Comparison of ENCODE assay signal across 1 cellular context in genomic region chr2:54570925-54571694, GRCh38.
TF ChIP-seq lines count a peak whose summit lies in the region.

No MANE protein-coding gene starts in this region.

TF ChIP-seq in HepG2, 621 proteins besides CTCF, POLR2A, EP300 and RAD21 (continued from another document and continues in another):
- TF ChIP-seq ZNF142 (CRISPR knock-in tag; IDR thresholded peaks at IDR 0.05) = no peak
- TF ChIP-seq KDM5A (IDR thresholded peaks at IDR 0.05; ENCODE audit: borderline replicate concordance, low read length) = 0 out of 2 replicates have a peak, but pooled peaks have one; percentile 12
- TF ChIP-seq IKZF5 (CRISPR knock-in tag; IDR thresholded peaks at IDR 0.05) = 0 out of 2 replicates have a peak, but pooled peaks have one; percentile 37
- no peak for TF ChIP-seq SIN3B (IDR thresholded peaks at IDR 0.05; ENCODE audit: low read length)
- TF ChIP-seq NFRKB (IDR thresholded peaks at IDR 0.05) = no peak
- no peak for TF ChIP-seq CHCHD3 (CRISPR knock-in tag; IDR thresholded peaks at IDR 0.05)
- no peak for TF ChIP-seq SOX13 (IDR thresholded peaks at IDR 0.05)
- TF ChIP-seq SOX13 (CRISPR knock-in tag; conservative IDR thresholded peaks at IDR 0.05 in 1 of 2, IDR thresholded peaks at IDR 0.05 in 1 of 2) = peak in 1 of 2 experiments; percentile 52; a peak in 1 of 4 replicates
- TF ChIP-seq, protein P1, sequence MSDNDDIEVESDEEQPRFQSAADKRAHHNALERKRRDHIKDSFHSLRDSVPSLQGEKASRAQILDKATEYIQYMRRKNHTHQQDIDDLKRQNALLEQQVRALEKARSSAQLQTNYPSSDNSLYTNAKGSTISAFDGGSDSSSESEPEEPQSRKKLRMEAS (IDR thresholded peaks at IDR 0.05) = 0 out of 2 replicates have a peak, but pooled peaks have one; percentile 4
- no peak for TF ChIP-seq JDP2 (CRISPR knock-in tag; IDR thresholded peaks at IDR 0.05; ENCODE audit: borderline replicate concordance)
- TF ChIP-seq, protein P2, sequence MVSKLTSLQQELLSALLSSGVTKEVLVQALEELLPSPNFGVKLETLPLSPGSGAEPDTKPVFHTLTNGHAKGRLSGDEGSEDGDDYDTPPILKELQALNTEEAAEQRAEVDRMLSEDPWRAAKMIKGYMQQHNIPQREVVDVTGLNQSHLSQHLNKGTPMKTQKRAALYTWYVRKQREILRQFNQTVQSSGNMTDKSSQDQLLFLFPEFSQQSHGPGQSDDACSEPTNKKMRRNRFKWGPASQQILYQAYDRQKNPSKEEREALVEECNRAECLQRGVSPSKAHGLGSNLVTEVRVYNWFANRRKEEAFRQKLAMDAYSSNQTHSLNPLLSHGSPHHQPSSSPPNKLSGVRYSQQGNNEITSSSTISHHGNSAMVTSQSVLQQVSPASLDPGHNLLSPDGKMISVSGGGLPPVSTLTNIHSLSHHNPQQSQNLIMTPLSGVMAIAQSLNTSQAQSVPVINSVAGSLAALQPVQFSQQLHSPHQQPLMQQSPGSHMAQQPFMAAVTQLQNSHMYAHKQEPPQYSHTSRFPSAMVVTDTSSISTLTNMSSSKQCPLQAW (CRISPR knock-in tag; IDR thresholded peaks at IDR 0.05) = 0 out of 2 replicates have a peak, but pooled peaks have one; percentile 18
- TF ChIP-seq MXD4 (CRISPR knock-in tag; IDR thresholded peaks at IDR 0.05) = peak; percentile 29; the same call in 1 of the 2 replicates
- TF ChIP-seq ZNF34 (CRISPR knock-in tag; IDR thresholded peaks at IDR 0.05; ENCODE audit: borderline replicate concordance) = 0 out of 2 replicates have a peak, but pooled peaks have one; percentile 17
- no peak for TF ChIP-seq TP53 (CRISPR knock-in tag; conservative IDR thresholded peaks at IDR 0.05)
- no peak for TF ChIP-seq DR1 (CRISPR knock-in tag; IDR thresholded peaks at IDR 0.05)
- TF ChIP-seq BRD4 (CRISPR knock-in tag; IDR thresholded peaks at IDR 0.05) = no peak
- TF ChIP-seq ZNF737 (CRISPR knock-in tag; IDR thresholded peaks at IDR 0.05; ENCODE audit: borderline replicate concordance) = no peak
- peak; percentile 66 for TF ChIP-seq KMT2A (CRISPR knock-in tag; IDR thresholded peaks at IDR 0.05)
- no peak for TF ChIP-seq GTF3A (CRISPR knock-in tag; conservative IDR thresholded peaks at IDR 0.05)
- no peak for TF ChIP-seq ETV6 (CRISPR knock-in tag; conservative IDR thresholded peaks at IDR 0.05)
- no peak for TF ChIP-seq ZNF143 (CRISPR knock-in tag; IDR thresholded peaks at IDR 0.05)
- TF ChIP-seq, protein P3, sequence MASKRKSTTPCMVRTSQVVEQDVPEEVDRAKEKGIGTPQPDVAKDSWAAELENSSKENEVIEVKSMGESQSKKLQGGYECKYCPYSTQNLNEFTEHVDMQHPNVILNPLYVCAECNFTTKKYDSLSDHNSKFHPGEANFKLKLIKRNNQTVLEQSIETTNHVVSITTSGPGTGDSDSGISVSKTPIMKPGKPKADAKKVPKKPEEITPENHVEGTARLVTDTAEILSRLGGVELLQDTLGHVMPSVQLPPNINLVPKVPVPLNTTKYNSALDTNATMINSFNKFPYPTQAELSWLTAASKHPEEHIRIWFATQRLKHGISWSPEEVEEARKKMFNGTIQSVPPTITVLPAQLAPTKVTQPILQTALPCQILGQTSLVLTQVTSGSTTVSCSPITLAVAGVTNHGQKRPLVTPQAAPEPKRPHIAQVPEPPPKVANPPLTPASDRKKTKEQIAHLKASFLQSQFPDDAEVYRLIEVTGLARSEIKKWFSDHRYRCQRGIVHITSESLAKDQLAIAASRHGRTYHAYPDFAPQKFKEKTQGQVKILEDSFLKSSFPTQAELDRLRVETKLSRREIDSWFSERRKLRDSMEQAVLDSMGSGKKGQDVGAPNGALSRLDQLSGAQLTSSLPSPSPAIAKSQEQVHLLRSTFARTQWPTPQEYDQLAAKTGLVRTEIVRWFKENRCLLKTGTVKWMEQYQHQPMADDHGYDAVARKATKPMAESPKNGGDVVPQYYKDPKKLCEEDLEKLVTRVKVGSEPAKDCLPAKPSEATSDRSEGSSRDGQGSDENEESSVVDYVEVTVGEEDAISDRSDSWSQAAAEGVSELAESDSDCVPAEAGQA (IDR thresholded peaks at IDR 0.05; ENCODE audit: low read depth) = no peak
- TF ChIP-seq, protein P3 (CRISPR knock-in tag; IDR thresholded peaks at IDR 0.05; ENCODE audit: borderline replicate concordance) = no peak
- TF ChIP-seq BCL6 (CRISPR knock-in tag; IDR thresholded peaks at IDR 0.05) = peak; percentile 68
- no peak for TF ChIP-seq HNF4G (IDR thresholded peaks at IDR 0.05; ENCODE audit: borderline replicate concordance, low read depth, low read length)
- 0 out of 2 replicates have a peak, but pooled peaks have one; percentile 33 for TF ChIP-seq HNF4G (CRISPR knock-in tag; IDR thresholded peaks at IDR 0.05; ENCODE audit: borderline replicate concordance, low read depth)
- no peak for TF ChIP-seq CSRNP1 (CRISPR knock-in tag; IDR thresholded peaks at IDR 0.05)
- TF ChIP-seq ZNF776 (CRISPR knock-in tag; IDR thresholded peaks at IDR 0.05) = no peak
- no peak for TF ChIP-seq MAFF (IDR thresholded peaks at IDR 0.05; ENCODE audit: low read depth, low read length)
- peak; percentile 20; the same call in 1 of the 2 replicates for TF ChIP-seq ZNF614 (CRISPR knock-in tag; IDR thresholded peaks at IDR 0.05; ENCODE audit: borderline replicate concordance)
- TF ChIP-seq MTF1 (CRISPR knock-in tag; IDR thresholded peaks at IDR 0.05) = no peak
- no peak for TF ChIP-seq AHR (CRISPR knock-in tag; IDR thresholded peaks at IDR 0.05)
- no peak for TF ChIP-seq ZNF674 (CRISPR knock-in tag; IDR thresholded peaks at IDR 0.05; ENCODE audit: low read depth)
- peak; percentile 68; the same call in 1 of the 2 replicates for TF ChIP-seq HMG20A (CRISPR knock-in tag; IDR thresholded peaks at IDR 0.05; ENCODE audit: borderline replicate concordance)
- TF ChIP-seq ZNF766 (CRISPR knock-in tag; IDR thresholded peaks at IDR 0.05; ENCODE audit: borderline replicate concordance) = no peak
- no peak for TF ChIP-seq SCMH1 (CRISPR knock-in tag; IDR thresholded peaks at IDR 0.05; ENCODE audit: borderline replicate concordance)
- TF ChIP-seq ADNP (CRISPR knock-in tag; IDR thresholded peaks at IDR 0.05) = no peak
- TF ChIP-seq, protein P4, sequence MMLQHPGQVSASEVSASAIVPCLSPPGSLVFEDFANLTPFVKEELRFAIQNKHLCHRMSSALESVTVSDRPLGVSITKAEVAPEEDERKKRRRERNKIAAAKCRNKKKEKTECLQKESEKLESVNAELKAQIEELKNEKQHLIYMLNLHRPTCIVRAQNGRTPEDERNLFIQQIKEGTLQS (CRISPR knock-in tag; IDR thresholded peaks at IDR 0.05) = no peak
- no peak for TF ChIP-seq ZNF747 (CRISPR knock-in tag; IDR thresholded peaks at IDR 0.05; ENCODE audit: borderline replicate concordance)
- no peak for TF ChIP-seq XBP1 (CRISPR knock-in tag; IDR thresholded peaks at IDR 0.05)
- TF ChIP-seq RNF219 (CRISPR knock-in tag; IDR thresholded peaks at IDR 0.05) = no peak
- TF ChIP-seq, protein P5, sequence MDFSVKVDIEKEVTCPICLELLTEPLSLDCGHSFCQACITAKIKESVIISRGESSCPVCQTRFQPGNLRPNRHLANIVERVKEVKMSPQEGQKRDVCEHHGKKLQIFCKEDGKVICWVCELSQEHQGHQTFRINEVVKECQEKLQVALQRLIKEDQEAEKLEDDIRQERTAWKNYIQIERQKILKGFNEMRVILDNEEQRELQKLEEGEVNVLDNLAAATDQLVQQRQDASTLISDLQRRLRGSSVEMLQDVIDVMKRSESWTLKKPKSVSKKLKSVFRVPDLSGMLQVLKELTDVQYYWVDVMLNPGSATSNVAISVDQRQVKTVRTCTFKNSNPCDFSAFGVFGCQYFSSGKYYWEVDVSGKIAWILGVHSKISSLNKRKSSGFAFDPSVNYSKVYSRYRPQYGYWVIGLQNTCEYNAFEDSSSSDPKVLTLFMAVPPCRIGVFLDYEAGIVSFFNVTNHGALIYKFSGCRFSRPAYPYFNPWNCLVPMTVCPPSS (IDR thresholded peaks at IDR 0.05) = no peak
- TF ChIP-seq ZNF253 (CRISPR knock-in tag; IDR thresholded peaks at IDR 0.05; ENCODE audit: borderline replicate concordance) = no peak
